12 cellular contexts compared by ENCODE assay signal in the genomic region with DNA sequence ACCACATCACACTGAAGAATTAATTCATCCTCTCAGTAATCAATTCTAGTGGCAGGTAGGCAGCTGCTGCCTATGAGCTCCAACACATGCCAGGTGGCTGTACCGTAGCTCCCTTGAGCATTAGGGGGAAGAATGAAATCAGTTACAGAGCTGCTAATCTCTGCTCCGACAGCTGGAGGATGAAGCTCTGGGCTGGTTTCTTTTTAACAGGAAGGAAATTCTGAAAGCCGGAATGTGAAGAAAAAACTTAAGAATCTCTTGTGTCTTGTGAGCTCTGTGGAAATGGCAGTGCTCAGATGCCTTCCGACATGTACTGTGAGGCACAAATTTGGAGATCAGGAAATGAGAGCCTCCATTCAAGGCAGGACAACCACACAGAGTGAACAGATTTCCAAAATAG. TPM values are rescaled to one million over a fixed set of nuclear protein-coding genes. Genes with fewer than 3 reads are reported as not detected.
DNase-seq lines count a peak whose midpoint lies in the region; ATAC-seq and TF ChIP-seq lines count a peak whose summit lies in the region.
"Had no signal": no experiment of that assay in that cellular context is flagged by ENCODE, and none has a peak within 500 bp of the region (broad histone marks: within the 10 kb centered on the region; RNA-seq: fewer than 3 reads in every experiment).

No MANE protein-coding gene starts in this region.

- no peaks in the 10 kb centered on the region for H3K9me3 ChIP-seq in DND-41 (ENCODE audit: insufficient read depth, low read length, severe bottlenecking)
- no peaks in the 10 kb centered on the region for H3K9me3 ChIP-seq in esophagus squamous epithelium

- 46 to 55% methylated on average over 3 to 4 of the region's 4 CpGs for WGBS in esophagus squamous epithelium, 2 donors

- no peaks in the 10 kb centered on the region for H4K20me1 ChIP-seq in DND-41 (ENCODE audit: insufficient read depth, low read length)

- H3K4me3 Mint-ChIP-seq in activated CD4-positive, alpha-beta memory T cell treated with anti-CD3 and anti-CD28 coated beads, Interleukin-2, amount 10 ng/mL, durations not matched to agents 7 days and 5 days: peak overlapping the region; percentile 40
- H3K4me3 Mint-ChIP-seq in naive thymus-derived CD8-positive, alpha-beta T cell: peak overlapping the region; percentile 48 to 89 (median 75)
- H3K4me3 Mint-ChIP-seq in mesothelial cell of epicardium: no peak overlapping the region

- H3K36me3 Mint-ChIP-seq in activated CD4-positive, alpha-beta memory T cell treated with anti-CD3 and anti-CD28 coated beads, Interleukin-2, amount 10 ng/mL, durations not matched to agents 7 days and 5 days (ENCODE audit: low read depth): no peaks in the 10 kb centered on the region
- H3K36me3 Mint-ChIP-seq in naive thymus-derived CD8-positive, alpha-beta T cell: no peaks in the 10 kb centered on the region
- peaks cover 2% of the 10 kb centered on the region for H3K36me3 Mint-ChIP-seq in mesothelial cell of epicardium

- peak overlapping the region; percentile 38 for H3K4me2 ChIP-seq in DND-41 (ENCODE audit: insufficient read depth, low read length)

- POLR2A ChIA-PET in activated CD4-positive, alpha-beta memory T cell treated with anti-CD3 and anti-CD28 coated beads, Interleukin-2, amount 10 ng/mL, durations not matched to agents 7 days and 5 days (lab: Charles Lee): no interaction called here
- POLR2A ChIA-PET in naive thymus-derived CD8-positive, alpha-beta T cell (lab: Charles Lee): interaction anchor here (0.6 to 1.0 kb wide), 4 partner anchors 46 to 361 kb away, joined by 3 read pairs; no protein-coding TSS in a partner anchor

- DNase-seq in DND-41: no peak
- DNase-seq in NAMALWA (ENCODE audit: low spot score): peak; percentile 44
- DNase-seq in activated CD4-positive, alpha-beta memory T cell treated with anti-CD3 and anti-CD28 coated beads, Interleukin-2, amount 10 ng/mL, durations not matched to agents 7 days and 5 days: no peak
- DNase-seq in naive thymus-derived CD8-positive, alpha-beta T cell: peak in 2 of 10 donors; percentile 12 to 17
- no peak for DNase-seq in NCI-H187 (lab: John Stamatoyannopoulos, UW)
- DNase-seq in esophagus squamous epithelium (lab: John Stamatoyannopoulos, UW): no peak
- DNase-seq in mesothelial cell of epicardium (ENCODE audit: low spot score in 2 of 2, unreplicated experiment in 2 of 2): no peak
- DNase-seq: activated CD4-positive, alpha-beta T cell treated with anti-CD3 and anti-CD28 coated beads for 1 hour; anterior cingulate cortex; EL; stimulated activated CD4-positive, alpha-beta T cell treated with anti-CD3 and anti-CD28 coated beads, Interleukin-1b, Interleukin-23, amount 100 ng/mL, for 48 hours had no signal

- peaks cover 5% of the 10 kb centered on the region for H3K27me3 Mint-ChIP-seq in activated CD4-positive, alpha-beta memory T cell treated with anti-CD3 and anti-CD28 coated beads, Interleukin-2, amount 10 ng/mL, durations not matched to agents 7 days and 5 days
- H3K27me3 Mint-ChIP-seq in naive thymus-derived CD8-positive, alpha-beta T cell: peaks cover 0 to 2% (median 0%) of the 10 kb centered on the region in 5 donors
- H3K27me3 Mint-ChIP-seq in mesothelial cell of epicardium (ENCODE audit: low read depth): no peaks in the 10 kb centered on the region

- H3K79me2 ChIP-seq in DND-41 (ENCODE audit: insufficient read depth, low read length): no peaks in the 10 kb centered on the region; the same call in 1 of the 2 replicates

- TF ChIP-seq POLR2A in esophagus squamous epithelium (IDR thresholded peaks at IDR 0.05): no peak

- no peaks in the 10 kb centered on the region for H3K9me3 Mint-ChIP-seq in activated CD4-positive, alpha-beta memory T cell treated with anti-CD3 and anti-CD28 coated beads, Interleukin-2, amount 10 ng/mL, durations not matched to agents 7 days and 5 days
- peaks cover 0 to under 1% (median 0%) of the 10 kb centered on the region in 9 donors for H3K9me3 Mint-ChIP-seq in naive thymus-derived CD8-positive, alpha-beta T cell
- no peaks in the 10 kb centered on the region for H3K9me3 Mint-ChIP-seq in mesothelial cell of epicardium

- H3K4me3 ChIP-seq in DND-41 (ENCODE audit: low read depth in 1 of 2, low read length in 2 of 2): no peak overlapping the region
- H3K4me3 ChIP-seq in esophagus squamous epithelium: no peak overlapping the region

- no peak for TF ChIP-seq CTCF in DND-41 (IDR thresholded peaks at IDR 0.05; ENCODE audit: borderline replicate concordance, extremely low read depth, low read length, poor library complexity, severe bottlenecking)
- no peak for TF ChIP-seq CTCF in esophagus squamous epithelium (IDR thresholded peaks at IDR 0.05)
- TF ChIP-seq CTCF in mesothelial cell of epicardium (IDR thresholded peaks at IDR 0.05; ENCODE audit: unreplicated experiment): no peak

- H3K36me3 ChIP-seq in DND-41 (ENCODE audit: insufficient read depth, low read length) (no peaks in the 10 kb centered on the region; the same call in 1 of the 2 replicates), esophagus squamous epithelium (no peaks in the 10 kb centered on the region)

- H3K9ac ChIP-seq in DND-41 (ENCODE audit: low read depth, low read length): no peak overlapping the region

- H3K4me1 Mint-ChIP-seq in activated CD4-positive, alpha-beta memory T cell treated with anti-CD3 and anti-CD28 coated beads, Interleukin-2, amount 10 ng/mL, durations not matched to agents 7 days and 5 days: peaks cover 33% of the 10 kb centered on the region
- H3K4me1 Mint-ChIP-seq in naive thymus-derived CD8-positive, alpha-beta T cell: peaks cover 16 to 40% (median 35%) of the 10 kb centered on the region in 4 donors
- H3K4me1 Mint-ChIP-seq in mesothelial cell of epicardium: peaks cover 18% of the 10 kb centered on the region

- intact Hi-C loops in esophagus squamous epithelium (cut with DNase I): loop anchor here (10.0 kb wide), 1 partner anchor 73 kb away; no protein-coding TSS in a partner anchor

- CTCF ChIA-PET in activated CD4-positive, alpha-beta memory T cell treated with anti-CD3 and anti-CD28 coated beads, Interleukin-2, amount 10 ng/mL, durations not matched to agents 7 days and 5 days (lab: Charles Lee): interaction anchor here (0.9 to 10.2 kb wide), 6 partner anchors 49 to 250 kb away, joined by 3 to 177 read pairs (median 4); no protein-coding TSS in a partner anchor

- H3K4me1 ChIP-seq in DND-41 (ENCODE audit: insufficient read depth, low read length): peaks cover 39% of the 10 kb centered on the region
- H3K4me1 ChIP-seq in esophagus squamous epithelium: peaks cover 0 to 35% (median 5%) of the 10 kb centered on the region in 3 donors

- peak overlapping the region; percentile 55 for H2AFZ ChIP-seq in DND-41 (ENCODE audit: low read depth, low read length)

- H3K27ac Mint-ChIP-seq in activated CD4-positive, alpha-beta memory T cell treated with anti-CD3 and anti-CD28 coated beads, Interleukin-2, amount 10 ng/mL, durations not matched to agents 7 days and 5 days: no peak overlapping the region
- peak overlapping the region; percentile 76 to 96 (median 90) for H3K27ac Mint-ChIP-seq in naive thymus-derived CD8-positive, alpha-beta T cell
- no peak overlapping the region for H3K27ac Mint-ChIP-seq in mesothelial cell of epicardium

- ATAC-seq in DND-41 (ENCODE audit: insufficient read depth, low read depth): no peak
- ATAC-seq in naive thymus-derived CD8-positive, alpha-beta T cell: no peak
- no peak for ATAC-seq in GM21381 (IDR thresholded peaks at IDR 0.05; ENCODE audit: unreplicated experiment)

- H3K27me3 ChIP-seq in DND-41 (ENCODE audit: insufficient read depth, low read length, poor library complexity): no peaks in the 10 kb centered on the region
- H3K27me3 ChIP-seq in esophagus squamous epithelium: peaks cover 0 to 8% (median 0%) of the 10 kb centered on the region in 4 donors

- no peak overlapping the region for H3K27ac ChIP-seq in DND-41 (ENCODE audit: low read length)
- no peak overlapping the region for H3K27ac ChIP-seq in esophagus squamous epithelium

RNA-seq across cellular contexts. Expression of a gene that starts 2.8 kb away (rescaled TPM):
- total RNA-seq in activated CD4-positive, alpha-beta memory T cell treated with anti-CD3 and anti-CD28 coated beads, Interleukin-2, amount 10 ng/mL, durations not matched to agents 7 days and 5 days: 10 to 100 TPM; 18.5 to 21.0 TPM
- total RNA-seq in naive thymus-derived CD8-positive, alpha-beta T cell: 10 to 100 TPM; 17.6 to 19.3 TPM
- 10 to 100 TPM in 1 of 3 donors, 1 to 10 TPM in 2; 5.9 to 10.6 (median 7.2) TPM for polyA plus RNA-seq in naive thymus-derived CD8-positive, alpha-beta T cell
- total RNA-seq in esophagus squamous epithelium: 10 to 100 TPM; 10.8 to 14.0 (median 13.7) TPM
- total RNA-seq in mesothelial cell of epicardium: 22.8 to 23.9 TPM (median 23.3 TPM) in 3 replicates

RNA-seq across cellular contexts. Expression of a gene that starts 33.6 kb away (rescaled TPM):
- not detected for total RNA-seq in activated CD4-positive, alpha-beta memory T cell treated with anti-CD3 and anti-CD28 coated beads, Interleukin-2, amount 10 ng/mL, durations not matched to agents 7 days and 5 days
- under 1 TPM in 1 of 2 experiments, not detected in 1; 0.13 TPM for total RNA-seq in naive thymus-derived CD8-positive, alpha-beta T cell
- not detected for polyA plus RNA-seq in naive thymus-derived CD8-positive, alpha-beta T cell
- 10 to 100 TPM in 3 of 4 donors, 1 to 10 TPM in 1; 9.2 to 18.4 (median 10.4) TPM for total RNA-seq in esophagus squamous epithelium
- 134 to 135 TPM (median 134 TPM) in 3 replicates for total RNA-seq in mesothelial cell of epicardium

Comparison
In these comparisons a context has a peak if more than half of its experiments do, and no peak if none do; other contexts are left out.
1. H3K27ac Mint-ChIP-seq: peak in naive thymus-derived CD8-positive, alpha-beta T cell (10 of 10); none in activated CD4-positive, alpha-beta memory T cell treated with anti-CD3 and anti-CD28 coated beads, Interleukin-2, amount 10 ng/mL, durations not matched to agents 7 days and 5 days (single experiment) and mesothelial cell of epicardium (single experiment).
2. RNA of a gene that starts 33.6 kb away (total RNA-seq): 134 to 135 TPM in mesothelial cell of epicardium and 9.2 to 18.4 TPM in esophagus squamous epithelium; 0.13 TPM in naive thymus-derived CD8-positive, alpha-beta T cell and not detected in activated CD4-positive, alpha-beta memory T cell treated with anti-CD3 and anti-CD28 coated beads, Interleukin-2, amount 10 ng/mL, durations not matched to agents 7 days and 5 days; every median in the first group is over 4 times any median in the second.